In the genomic region with DNA sequence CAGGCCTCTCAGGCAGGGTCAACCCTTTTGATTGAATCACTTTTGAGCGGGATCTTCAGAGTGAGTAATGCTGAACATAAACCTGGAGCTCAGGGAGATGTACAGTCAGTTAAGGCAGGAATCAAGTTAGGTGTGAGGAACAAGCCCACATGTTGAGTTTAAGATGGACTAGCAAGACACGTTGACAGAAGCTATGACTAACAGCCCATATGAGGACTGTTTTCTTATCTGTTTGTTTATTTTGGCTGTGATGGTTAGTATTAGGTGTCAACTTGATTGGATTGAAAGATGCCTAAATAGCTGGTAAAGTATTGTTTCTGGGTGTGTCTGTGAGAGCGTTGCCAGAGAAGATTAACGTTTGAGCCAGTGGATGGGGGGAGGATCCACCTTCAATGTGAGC, we compare ENCODE assay signal across 22 cellular contexts.
DNase-seq lines count a peak whose midpoint lies in the region; ATAC-seq and TF ChIP-seq lines count a peak whose summit lies in the region.
"Had no signal": no experiment of that assay in that cellular context is flagged by ENCODE, and none has a peak within 500 bp of the region (broad histone marks: within the 10 kb centered on the region; RNA-seq: fewer than 3 reads in every experiment).

No MANE protein-coding gene starts in this region.

- DNase-seq in DMS53 (lab: John Stamatoyannopoulos, UW): peak; percentile 23
- DNase-seq in DMS53 treated with DMSO at 0.1 percent for 48 hours (lab: John Stamatoyannopoulos, UW; ENCODE audit: unreplicated experiment): no peak
- DNase-seq in LHCN-M2 (ENCODE audit: low read depth): peak; percentile 5
- DNase-seq in mammary epithelial cell: peak; percentile 30
- DNase-seq in nephron progenitor cell: no peak
- DNase-seq in GM19240 (ENCODE audit: insufficient read length, low spot score): no peak
- DNase-seq in activated naive CD8-positive, alpha-beta T cell treated with anti-CD3 and anti-CD28 coated beads for 36 hours: no peak
- DNase-seq: CD4-positive, CD25-positive, alpha-beta regulatory T cell; KBM-7; NCI-H1048; NCI-H1417; NCI-H1694; NCI-H2029 treated with DMSO at 0.1 percent for 48 hours; NCI-H345; NCI-H524; NCI-H774; RPMI8226; SHP77; T-cell had no signal

- H3K4me3 ChIP-seq in mammary epithelial cell (replicated peaks in 1 of 3; ENCODE audit: insufficient read depth in 1 of 3, low read depth in 2 of 3, low read length in 3 of 3): no peak overlapping the region
- H3K4me3 ChIP-seq: GM12878 had no signal

- in situ Hi-C loops in mammary epithelial cell (cut with MboI; ENCODE audit: low sequenced_read_pairs in 2 of 2): no loop called here

- peaks cover 12% of the 10 kb centered on the region for H3K4me1 ChIP-seq in mammary epithelial cell (ENCODE audit: insufficient read depth, low read length)

- H3K27me3 Mint-ChIP-seq in nephron progenitor cell (ENCODE audit: low read depth, poor library complexity): no peaks in the 10 kb centered on the region
- H3K27me3 Mint-ChIP-seq in activated naive CD8-positive, alpha-beta T cell treated with anti-CD3 and anti-CD28 coated beads for 36 hours: no peaks in the 10 kb centered on the region
- H3K27me3 Mint-ChIP-seq: CD4-positive, CD25-positive, alpha-beta regulatory T cell; T-cell had no signal

- H3K36me3 ChIP-seq in mammary epithelial cell (ENCODE audit: insufficient read depth, low read length): no peaks in the 10 kb centered on the region

- peak overlapping the region; percentile 77 for H3K27ac Mint-ChIP-seq in nephron progenitor cell
- no peak overlapping the region for H3K27ac Mint-ChIP-seq in activated naive CD8-positive, alpha-beta T cell treated with anti-CD3 and anti-CD28 coated beads for 36 hours
- H3K27ac Mint-ChIP-seq: CD4-positive, CD25-positive, alpha-beta regulatory T cell; T-cell had no signal

- no peaks in the 10 kb centered on the region for H3K4me1 Mint-ChIP-seq in nephron progenitor cell
- no peaks in the 10 kb centered on the region for H3K4me1 Mint-ChIP-seq in activated naive CD8-positive, alpha-beta T cell treated with anti-CD3 and anti-CD28 coated beads for 36 hours
- H3K4me1 Mint-ChIP-seq: CD4-positive, CD25-positive, alpha-beta regulatory T cell; T-cell had no signal

- H3K4me2 ChIP-seq in mammary epithelial cell (ENCODE audit: insufficient read depth, low read depth, low read length): no peak overlapping the region

- dilution Hi-C loops in mammary epithelial cell (cut with HindIII; ENCODE audit: low sequenced_read_pairs): no loop called here

- H2AFZ ChIP-seq in mammary epithelial cell (ENCODE audit: low read depth, low read length): no peak overlapping the region

- no peak overlapping the region for H3K4me3 Mint-ChIP-seq in nephron progenitor cell
- no peak overlapping the region for H3K4me3 Mint-ChIP-seq in activated naive CD8-positive, alpha-beta T cell treated with anti-CD3 and anti-CD28 coated beads for 36 hours
- H3K4me3 Mint-ChIP-seq: CD4-positive, CD25-positive, alpha-beta regulatory T cell; T-cell had no signal

- CTCF ChIA-PET in mammary epithelial cell (lab: Charles Lee; ENCODE audit: low non-redundant PET): no interaction called here

- H3K27me3 ChIP-seq in mammary epithelial cell (ENCODE audit: insufficient read depth, low read length): no peaks in the 10 kb centered on the region

- H3K36me3 Mint-ChIP-seq in nephron progenitor cell (ENCODE audit: low read depth): no peaks in the 10 kb centered on the region
- no peaks in the 10 kb centered on the region for H3K36me3 Mint-ChIP-seq in activated naive CD8-positive, alpha-beta T cell treated with anti-CD3 and anti-CD28 coated beads for 36 hours
- H3K36me3 Mint-ChIP-seq: CD4-positive, CD25-positive, alpha-beta regulatory T cell; T-cell had no signal

- no peak for ATAC-seq in HG02678 (IDR thresholded peaks at IDR 0.05; ENCODE audit: unreplicated experiment)
- ATAC-seq: GM12878, T-cell had no signal

- WGBS in mammary epithelial cell (ENCODE audit: low coverage, missing lambda C conversion rate): 59% methylated on average over 4 of the region's 4 CpGs

- H3K9ac ChIP-seq in mammary epithelial cell (ENCODE audit: insufficient read depth, low read length): no peak overlapping the region

- no peaks in the 10 kb centered on the region for H3K9me3 Mint-ChIP-seq in nephron progenitor cell
- H3K9me3 Mint-ChIP-seq in activated naive CD8-positive, alpha-beta T cell treated with anti-CD3 and anti-CD28 coated beads for 36 hours: no peaks in the 10 kb centered on the region

- H3K9me3 ChIP-seq in mammary epithelial cell (replicated peaks; ENCODE audit: insufficient read depth, low read length): no peaks in the 10 kb centered on the region

- H3K79me2 ChIP-seq in mammary epithelial cell (ENCODE audit: insufficient read depth, low read length): no peaks in the 10 kb centered on the region

- intact Hi-C loops in mammary epithelial cell (cut with micrococcal nuclease): no loop called here

- TF ChIP-seq CTCF in mammary epithelial cell (conservative IDR thresholded peaks at IDR 0.05 in 1 of 2, IDR thresholded peaks at IDR 0.05 in 1 of 2; ENCODE audit: extremely low read depth in 1 of 2, insufficient read depth in 1 of 2, low read depth in 1 of 2, low read length in 2 of 2): no peak
- no peak for TF ChIP-seq CTCF in nephron progenitor cell (IDR thresholded peaks at IDR 0.05)

- no peak overlapping the region for H3K27ac ChIP-seq in mammary epithelial cell (ENCODE audit: insufficient read depth, low read depth, low read length)
- H3K27ac ChIP-seq: 22Rv1 had no signal

- no TSS peak for BruUV-seq in mammary epithelial cell (replicated peaks; lab: Mats Ljungman, UMichigan)

- H4K20me1 ChIP-seq in mammary epithelial cell (ENCODE audit: insufficient read depth, low read length): no peaks in the 10 kb centered on the region

Comparison
In these comparisons a context has a peak if more than half of its experiments do, and no peak if none do; other contexts are left out.
1. DNase-seq: peak in DMS53 (single experiment), LHCN-M2 (single experiment) and mammary epithelial cell (single experiment); none in DMS53 treated with DMSO at 0.1 percent for 48 hours (single experiment), nephron progenitor cell (single experiment), GM19240 (single experiment) and activated naive CD8-positive, alpha-beta T cell treated with anti-CD3 and anti-CD28 coated beads for 36 hours (single experiment).